ENCODE assay signal across 26 cellular contexts in genomic region chr22:36586852-36587251, GRCh38.
"Had no signal": no experiment of that assay in that cellular context is flagged by ENCODE, and none has a peak within 500 bp of the region (broad histone marks: within the 10 kb centered on the region; RNA-seq: fewer than 3 reads in every experiment).

No MANE protein-coding gene starts in this region.

- H3K27ac Mint-ChIP-seq: activated CD8-positive, alpha-beta memory T cell treated with anti-CD3 and anti-CD28 coated beads, Interleukin-2, amount 10 ng/mL, durations not matched to agents 7 days and 5 days; activated CD8-positive, alpha-beta T cell treated with anti-CD3 and anti-CD28 coated beads, Interleukin-2, amount 10 ng/mL, durations not matched to agents 7 days and 5 days; activated naive CD4-positive, alpha-beta T cell treated with anti-CD3 and anti-CD28 coated beads, Interleukin-2, amount 50 U/mL, for 72 hours; activated T-cell treated with anti-CD3 and anti-CD28 coated beads, Interleukin-2, amount 50 U/mL, for 72 hours; dendritic cell treated with granulocyte-macrophage colony-stimulating factor and Interleukin-4, amounts not matched to agents 40 ng/mL and 50 ng/mL, for 4 days; immature natural killer cell; naive thymus-derived CD8-positive, alpha-beta T cell; T-cell; WTC11 had no signal

- H3K4me2 ChIP-seq: neural progenitor cell had no signal

- H3K4me3 Mint-ChIP-seq: activated CD8-positive, alpha-beta memory T cell treated with anti-CD3 and anti-CD28 coated beads, Interleukin-2, amount 10 ng/mL, durations not matched to agents 7 days and 5 days; activated CD8-positive, alpha-beta T cell treated with anti-CD3 and anti-CD28 coated beads, Interleukin-2, amount 10 ng/mL, durations not matched to agents 7 days and 5 days; activated T-cell treated with anti-CD3 and anti-CD28 coated beads, Interleukin-2, amount 50 U/mL, for 72 hours; central memory CD8-positive, alpha-beta T cell; dendritic cell treated with granulocyte-macrophage colony-stimulating factor and Interleukin-4, amounts not matched to agents 40 ng/mL and 50 ng/mL, for 4 days; immature natural killer cell; naive thymus-derived CD8-positive, alpha-beta T cell; neural progenitor cell; T-cell; type B pancreatic cell; WTC11 had no signal

- H3K9me3 Mint-ChIP-seq: activated naive CD4-positive, alpha-beta T cell treated with anti-CD3 and anti-CD28 coated beads, Interleukin-2, amount 50 U/mL, for 72 hours; central memory CD8-positive, alpha-beta T cell; dendritic cell treated with granulocyte-macrophage colony-stimulating factor and Interleukin-4, amounts not matched to agents 40 ng/mL and 50 ng/mL, for 4 days; neural progenitor cell; type B pancreatic cell had no signal

- ATAC-seq: activated CD8-positive, alpha-beta memory T cell treated with anti-CD3 and anti-CD28 coated beads, Interleukin-2, amount 10 ng/mL, durations not matched to agents 7 days and 5 days; activated CD8-positive, alpha-beta T cell treated with anti-CD3 and anti-CD28 coated beads, Interleukin-2, amount 10 ng/mL, durations not matched to agents 7 days and 5 days; activated naive CD4-positive, alpha-beta T cell treated with anti-CD3 and anti-CD28 coated beads, Interleukin-2, amount 50 U/mL, for 72 hours; activated T-cell treated with anti-CD3 and anti-CD28 coated beads, Interleukin-2, amount 50 U/mL, for 72 hours; gastroesophageal sphincter; naive thymus-derived CD8-positive, alpha-beta T cell; right lobe of liver; stimulated activated naive CD8-positive, alpha-beta T cell treated with anti-CD3 and anti-CD28 coated beads, Interleukin-15, Interleukin-2, amounts not matched to agents 100 U/mL and 50 U/mL, for 24 hours; T-cell; WTC11 had no signal

- H3K27ac ChIP-seq: epithelial cell of prostate, esophagus squamous epithelium, gastroesophageal sphincter, neural progenitor cell, right lobe of liver, uterus had no signal

- H3K27me3 ChIP-seq: neural progenitor cell, right lobe of liver, uterus had no signal

- H3K36me3 ChIP-seq: esophagus squamous epithelium, gastroesophageal sphincter, neural progenitor cell, right lobe of liver, uterus had no signal

- H3K4me1 Mint-ChIP-seq: activated CD8-positive, alpha-beta memory T cell treated with anti-CD3 and anti-CD28 coated beads, Interleukin-2, amount 10 ng/mL, durations not matched to agents 7 days and 5 days; central memory CD8-positive, alpha-beta T cell; immature natural killer cell; naive thymus-derived CD8-positive, alpha-beta T cell; T-cell had no signal

- H3K36me3 Mint-ChIP-seq: activated CD8-positive, alpha-beta memory T cell treated with anti-CD3 and anti-CD28 coated beads, Interleukin-2, amount 10 ng/mL, durations not matched to agents 7 days and 5 days; immature natural killer cell; neural progenitor cell; T-cell; type B pancreatic cell had no signal

- H3K4me3 ChIP-seq: neural progenitor cell, right lobe of liver, uterus had no signal

- H3K9ac ChIP-seq: neural progenitor cell had no signal

- H3K4me1 ChIP-seq: gastroesophageal sphincter, right lobe of liver, uterus had no signal

- H3K9me3 ChIP-seq: esophagus squamous epithelium, gastroesophageal sphincter, right lobe of liver, uterus had no signal

- DNase-seq: activated CD4-positive, alpha-beta T cell treated with anti-CD3 and anti-CD28 coated beads for 1 hour; activated CD4-positive, alpha-beta T cell treated with anti-CD3 and anti-CD28 coated beads, Interleukin-2, amount 50 U/mL, for 1 hour; activated CD8-positive, alpha-beta memory T cell treated with anti-CD3 and anti-CD28 coated beads, Interleukin-2, amount 10 ng/mL, durations not matched to agents 7 days and 5 days; activated CD8-positive, alpha-beta T cell treated with anti-CD3 and anti-CD28 coated beads, Interleukin-2, amount 10 ng/mL, durations not matched to agents 7 days and 5 days; activated naive CD4-positive, alpha-beta T cell; activated T-cell treated with anti-CD3 and anti-CD28 coated beads for 4 hours; activated T-cell treated with anti-CD3 and anti-CD28 coated beads, Interleukin-2, amount 50 U/mL, for 72 hours; effector CD8-positive, alpha-beta T cell; esophagus squamous epithelium; hypothalamus; immature natural killer cell; midbrain; naive thymus-derived CD8-positive, alpha-beta T cell; stimulated activated CD4-positive, alpha-beta T cell treated with anti-CD3 and anti-CD28 coated beads, Interleukin-2, amount 100 ng/mL, for 48 hours; stimulated activated naive CD8-positive, alpha-beta T cell treated with anti-CD3 and anti-CD28 coated beads, Interleukin-15, Interleukin-2, amounts not matched to agents 100 U/mL and 50 U/mL, for 24 hours; T-cell; uterus had no signal
